25 cellular contexts compared by ENCODE assay signal in the genomic region with DNA sequence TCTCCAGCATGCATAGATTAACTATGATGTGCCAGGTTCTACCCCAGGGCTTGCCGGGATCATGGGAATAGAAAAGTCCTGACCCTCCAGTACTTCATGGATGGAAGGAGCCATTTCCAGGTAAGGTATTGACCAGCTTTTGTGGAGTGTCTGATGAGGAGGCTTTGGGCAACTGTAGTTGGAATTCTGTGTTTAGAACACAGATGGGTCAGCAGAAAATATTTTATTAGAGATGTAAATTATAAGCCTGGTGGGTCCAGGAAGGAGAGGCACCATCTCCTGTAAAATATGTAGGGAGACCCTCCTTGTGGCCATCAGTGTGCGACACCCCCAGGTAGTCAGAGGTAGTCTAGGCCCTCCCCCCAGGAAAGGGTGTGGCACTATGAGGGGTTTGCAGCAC.
"Had no signal": no experiment of that assay in that cellular context is flagged by ENCODE, and none has a peak within 500 bp of the region (broad histone marks: within the 10 kb centered on the region; RNA-seq: fewer than 3 reads in every experiment).

No MANE protein-coding gene starts in this region.

- FAIRE-seq: endometrium, islet of Langerhans, keratinocyte had no signal

- DNase-seq: colonic mucosa; cortex of kidney; effector CD8-positive, alpha-beta T cell; effector memory CD8-positive, alpha-beta T cell; endodermal cell; erythroblast; esophagus squamous epithelium; foreskin fibroblast; foreskin melanocyte; gastrocnemius medialis; glutamatergic neuron; head of caudate nucleus; heart right ventricle; hippocampal formation; left cardiac atrium; left lung; left ventricle myocardium superior; lower lobe of right lung; mesenchymal stem cell; mucosa of descending colon had no signal

- H3K27me3 ChIP-seq: colonic mucosa, gastrocnemius medialis, heart right ventricle, left lung had no signal

- H3K9me3 ChIP-seq: colonic mucosa, gastrocnemius medialis, lower lobe of right lung had no signal

- H3K36me3 ChIP-seq: colonic mucosa, esophagus squamous epithelium, gastrocnemius medialis, heart right ventricle, left lung, lower lobe of right lung had no signal

- H3K27ac ChIP-seq: colonic mucosa, epithelial cell of prostate, esophagus squamous epithelium, gastrocnemius medialis, heart right ventricle, left lung, lower lobe of right lung had no signal

- ATAC-seq: effector memory CD8-positive, alpha-beta T cell; esophagus mucosa; gastrocnemius medialis; heart right ventricle; left cardiac atrium; left lung; left ventricle myocardium superior; lower lobe of right lung; mucosa of descending colon had no signal

- H3K4me1 ChIP-seq: colonic mucosa, esophagus squamous epithelium, gastrocnemius medialis, heart right ventricle, left lung, lower lobe of right lung had no signal

- H3K4me3 ChIP-seq: colonic mucosa, esophagus squamous epithelium, gastrocnemius medialis, heart right ventricle, left lung, lower lobe of right lung, mucosa of descending colon had no signal
